ENCODE assay signal across 1 cellular context in the genomic region with DNA sequence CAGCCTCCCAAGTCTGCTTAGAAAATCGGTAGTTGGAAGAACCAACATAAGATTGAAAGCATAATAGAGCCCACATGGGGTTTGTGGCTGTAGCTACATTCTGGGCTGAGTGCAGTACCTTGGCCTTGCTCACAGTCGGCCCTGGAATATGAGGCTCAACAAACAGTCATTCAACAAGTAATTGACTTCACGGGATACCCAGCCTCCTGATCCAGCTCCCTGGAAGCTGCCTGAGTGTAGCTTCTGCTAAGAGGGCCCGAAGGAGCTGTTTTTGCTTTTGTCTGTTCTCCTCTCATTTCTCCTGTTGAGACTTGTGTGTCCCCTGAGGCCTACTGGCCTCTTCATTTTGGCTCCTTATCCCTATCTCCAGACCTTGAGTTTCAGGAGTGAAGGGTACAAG.
TF ChIP-seq lines count a peak whose summit lies in the region.

No MANE protein-coding gene starts in this region.

TF ChIP-seq in K562, 482 proteins besides CTCF, POLR2A, EP300 and RAD21:
- no peak for TF ChIP-seq MEIS2 (IDR thresholded peaks at IDR 0.05; ENCODE audit: partially characterized antibody)
- no peak for TF ChIP-seq TBP (optimal IDR thresholded peaks at IDR 0.05; ENCODE audit: low read depth, low read length)
- TF ChIP-seq ZBTB8A (IDR thresholded peaks at IDR 0.05; ENCODE audit: partially characterized antibody): no peak
- TF ChIP-seq MCM3 (IDR thresholded peaks at IDR 0.05): no peak
- TF ChIP-seq GATAD2B (IDR thresholded peaks at IDR 0.05; ENCODE audit: borderline replicate concordance): no peak
- no peak for TF ChIP-seq SRSF3 (IDR thresholded peaks at IDR 0.05; ENCODE audit: insufficient read depth, low read length)
- TF ChIP-seq, protein P1, sequence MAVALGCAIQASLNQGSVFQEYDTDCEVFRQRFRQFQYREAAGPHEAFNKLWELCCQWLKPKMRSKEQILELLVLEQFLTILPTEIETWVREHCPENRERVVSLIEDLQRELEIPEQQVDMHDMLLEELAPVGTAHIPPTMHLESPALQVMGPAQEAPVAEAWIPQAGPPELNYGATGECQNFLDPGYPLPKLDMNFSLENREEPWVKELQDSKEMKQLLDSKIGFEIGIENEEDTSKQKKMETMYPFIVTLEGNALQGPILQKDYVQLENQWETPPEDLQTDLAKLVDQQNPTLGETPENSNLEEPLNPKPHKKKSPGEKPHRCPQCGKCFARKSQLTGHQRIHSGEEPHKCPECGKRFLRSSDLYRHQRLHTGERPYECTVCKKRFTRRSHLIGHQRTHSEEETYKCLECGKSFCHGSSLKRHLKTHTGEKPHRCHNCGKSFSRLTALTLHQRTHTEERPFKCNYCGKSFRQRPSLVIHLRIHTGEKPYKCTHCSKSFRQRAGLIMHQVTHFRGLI (CRISPR knock-in tag; IDR thresholded peaks at IDR 0.05): no peak
- TF ChIP-seq, protein P2, sequence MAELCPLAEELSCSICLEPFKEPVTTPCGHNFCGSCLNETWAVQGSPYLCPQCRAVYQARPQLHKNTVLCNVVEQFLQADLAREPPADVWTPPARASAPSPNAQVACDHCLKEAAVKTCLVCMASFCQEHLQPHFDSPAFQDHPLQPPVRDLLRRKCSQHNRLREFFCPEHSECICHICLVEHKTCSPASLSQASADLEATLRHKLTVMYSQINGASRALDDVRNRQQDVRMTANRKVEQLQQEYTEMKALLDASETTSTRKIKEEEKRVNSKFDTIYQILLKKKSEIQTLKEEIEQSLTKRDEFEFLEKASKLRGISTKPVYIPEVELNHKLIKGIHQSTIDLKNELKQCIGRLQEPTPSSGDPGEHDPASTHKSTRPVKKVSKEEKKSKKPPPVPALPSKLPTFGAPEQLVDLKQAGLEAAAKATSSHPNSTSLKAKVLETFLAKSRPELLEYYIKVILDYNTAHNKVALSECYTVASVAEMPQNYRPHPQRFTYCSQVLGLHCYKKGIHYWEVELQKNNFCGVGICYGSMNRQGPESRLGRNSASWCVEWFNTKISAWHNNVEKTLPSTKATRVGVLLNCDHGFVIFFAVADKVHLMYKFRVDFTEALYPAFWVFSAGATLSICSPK (IDR thresholded peaks at IDR 0.05; ENCODE audit: borderline replicate concordance): no peak
- TF ChIP-seq FOXK2 (conservative IDR thresholded peaks at IDR 0.05 in 1 of 2, IDR thresholded peaks at IDR 0.05 in 1 of 2; ENCODE audit: low read depth in 2 of 2): no peak
